Comparison of ENCODE assay signal across 18 cellular contexts in genomic region chr9:2269778-2270177, GRCh38.
"Had no signal": no experiment of that assay in that cellular context is flagged by ENCODE, and none has a peak within 500 bp of the region (broad histone marks: within the 10 kb centered on the region; RNA-seq: fewer than 3 reads in every experiment).

No MANE protein-coding gene starts in this region.

- H3K4me3 ChIP-seq: hepatocyte, lung, pancreas, smooth muscle cell had no signal

- H3K79me2 ChIP-seq: hepatocyte had no signal

- H3K36me3 ChIP-seq: pancreas had no signal

- H3K4me1 ChIP-seq: pancreas had no signal

- DNase-seq: effector CD4-positive, alpha-beta T cell; endodermal cell; erythroblast; foreskin melanocyte; head of caudate nucleus; left colon; left ventricle myocardium superior; mesendoderm; naive B cell; occipital lobe; pancreas; right cardiac atrium; stimulated activated CD4-positive, alpha-beta T cell treated with anti-CD3 and anti-CD28 coated beads, Interleukin-2, amount 100 ng/mL, for 48 hours; stimulated activated naive CD4-positive, alpha-beta T cell treated with Interleukin-2 at 50 U/mL for 16 hours; trophoblast cell had no signal

- H2AFZ ChIP-seq: hepatocyte had no signal

- H3K4me2 ChIP-seq: hepatocyte, smooth muscle cell had no signal

- H3K9me3 ChIP-seq: pancreas had no signal

- H3K27me3 ChIP-seq: hepatocyte, pancreas had no signal

- H3K27ac ChIP-seq: hepatocyte, pancreas had no signal
